Comparison of ENCODE assay signal across 1 cellular context in the genomic region with DNA sequence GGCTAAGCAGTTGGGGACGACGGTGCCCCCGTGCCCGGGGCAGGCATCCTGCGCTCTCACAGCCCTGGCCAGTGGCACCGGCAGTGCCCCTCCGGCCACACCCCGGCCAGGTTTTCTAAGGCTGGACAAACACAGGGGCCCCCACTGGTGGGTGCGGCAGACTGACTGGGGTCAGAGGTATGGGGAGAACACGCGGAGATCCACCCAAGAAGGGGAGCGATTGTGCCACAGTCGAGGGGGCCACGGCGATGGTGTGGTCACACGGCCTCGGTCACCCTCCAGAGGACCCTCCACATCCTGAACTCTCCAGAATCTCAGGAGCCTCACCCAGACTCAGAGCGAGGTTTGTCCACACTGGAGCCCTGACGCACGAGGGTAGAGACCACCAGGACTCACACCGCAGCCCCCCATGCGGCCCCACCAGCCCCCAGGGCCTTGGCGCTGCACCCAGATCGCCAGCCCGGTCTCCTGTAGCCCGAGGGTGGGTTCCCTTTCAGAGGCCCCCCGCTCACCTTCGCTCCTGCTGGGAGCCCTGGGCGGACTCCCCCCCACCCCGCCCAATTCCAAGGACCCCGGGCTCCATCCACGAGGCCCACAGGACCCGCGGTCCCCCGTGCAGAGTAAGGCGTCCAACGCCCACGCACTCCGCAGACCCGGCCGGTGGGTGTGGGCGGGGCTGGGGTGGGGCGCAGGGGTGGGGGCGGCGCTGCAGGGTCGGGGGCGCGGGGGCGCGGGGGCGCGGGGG.
TF ChIP-seq lines count a peak whose summit lies in the region.

No MANE protein-coding gene starts in this region.

TF ChIP-seq in GM23338, 12 proteins besides CTCF, POLR2A, EP300 and RAD21 (continued from another document):
- TF ChIP-seq, protein P1, sequence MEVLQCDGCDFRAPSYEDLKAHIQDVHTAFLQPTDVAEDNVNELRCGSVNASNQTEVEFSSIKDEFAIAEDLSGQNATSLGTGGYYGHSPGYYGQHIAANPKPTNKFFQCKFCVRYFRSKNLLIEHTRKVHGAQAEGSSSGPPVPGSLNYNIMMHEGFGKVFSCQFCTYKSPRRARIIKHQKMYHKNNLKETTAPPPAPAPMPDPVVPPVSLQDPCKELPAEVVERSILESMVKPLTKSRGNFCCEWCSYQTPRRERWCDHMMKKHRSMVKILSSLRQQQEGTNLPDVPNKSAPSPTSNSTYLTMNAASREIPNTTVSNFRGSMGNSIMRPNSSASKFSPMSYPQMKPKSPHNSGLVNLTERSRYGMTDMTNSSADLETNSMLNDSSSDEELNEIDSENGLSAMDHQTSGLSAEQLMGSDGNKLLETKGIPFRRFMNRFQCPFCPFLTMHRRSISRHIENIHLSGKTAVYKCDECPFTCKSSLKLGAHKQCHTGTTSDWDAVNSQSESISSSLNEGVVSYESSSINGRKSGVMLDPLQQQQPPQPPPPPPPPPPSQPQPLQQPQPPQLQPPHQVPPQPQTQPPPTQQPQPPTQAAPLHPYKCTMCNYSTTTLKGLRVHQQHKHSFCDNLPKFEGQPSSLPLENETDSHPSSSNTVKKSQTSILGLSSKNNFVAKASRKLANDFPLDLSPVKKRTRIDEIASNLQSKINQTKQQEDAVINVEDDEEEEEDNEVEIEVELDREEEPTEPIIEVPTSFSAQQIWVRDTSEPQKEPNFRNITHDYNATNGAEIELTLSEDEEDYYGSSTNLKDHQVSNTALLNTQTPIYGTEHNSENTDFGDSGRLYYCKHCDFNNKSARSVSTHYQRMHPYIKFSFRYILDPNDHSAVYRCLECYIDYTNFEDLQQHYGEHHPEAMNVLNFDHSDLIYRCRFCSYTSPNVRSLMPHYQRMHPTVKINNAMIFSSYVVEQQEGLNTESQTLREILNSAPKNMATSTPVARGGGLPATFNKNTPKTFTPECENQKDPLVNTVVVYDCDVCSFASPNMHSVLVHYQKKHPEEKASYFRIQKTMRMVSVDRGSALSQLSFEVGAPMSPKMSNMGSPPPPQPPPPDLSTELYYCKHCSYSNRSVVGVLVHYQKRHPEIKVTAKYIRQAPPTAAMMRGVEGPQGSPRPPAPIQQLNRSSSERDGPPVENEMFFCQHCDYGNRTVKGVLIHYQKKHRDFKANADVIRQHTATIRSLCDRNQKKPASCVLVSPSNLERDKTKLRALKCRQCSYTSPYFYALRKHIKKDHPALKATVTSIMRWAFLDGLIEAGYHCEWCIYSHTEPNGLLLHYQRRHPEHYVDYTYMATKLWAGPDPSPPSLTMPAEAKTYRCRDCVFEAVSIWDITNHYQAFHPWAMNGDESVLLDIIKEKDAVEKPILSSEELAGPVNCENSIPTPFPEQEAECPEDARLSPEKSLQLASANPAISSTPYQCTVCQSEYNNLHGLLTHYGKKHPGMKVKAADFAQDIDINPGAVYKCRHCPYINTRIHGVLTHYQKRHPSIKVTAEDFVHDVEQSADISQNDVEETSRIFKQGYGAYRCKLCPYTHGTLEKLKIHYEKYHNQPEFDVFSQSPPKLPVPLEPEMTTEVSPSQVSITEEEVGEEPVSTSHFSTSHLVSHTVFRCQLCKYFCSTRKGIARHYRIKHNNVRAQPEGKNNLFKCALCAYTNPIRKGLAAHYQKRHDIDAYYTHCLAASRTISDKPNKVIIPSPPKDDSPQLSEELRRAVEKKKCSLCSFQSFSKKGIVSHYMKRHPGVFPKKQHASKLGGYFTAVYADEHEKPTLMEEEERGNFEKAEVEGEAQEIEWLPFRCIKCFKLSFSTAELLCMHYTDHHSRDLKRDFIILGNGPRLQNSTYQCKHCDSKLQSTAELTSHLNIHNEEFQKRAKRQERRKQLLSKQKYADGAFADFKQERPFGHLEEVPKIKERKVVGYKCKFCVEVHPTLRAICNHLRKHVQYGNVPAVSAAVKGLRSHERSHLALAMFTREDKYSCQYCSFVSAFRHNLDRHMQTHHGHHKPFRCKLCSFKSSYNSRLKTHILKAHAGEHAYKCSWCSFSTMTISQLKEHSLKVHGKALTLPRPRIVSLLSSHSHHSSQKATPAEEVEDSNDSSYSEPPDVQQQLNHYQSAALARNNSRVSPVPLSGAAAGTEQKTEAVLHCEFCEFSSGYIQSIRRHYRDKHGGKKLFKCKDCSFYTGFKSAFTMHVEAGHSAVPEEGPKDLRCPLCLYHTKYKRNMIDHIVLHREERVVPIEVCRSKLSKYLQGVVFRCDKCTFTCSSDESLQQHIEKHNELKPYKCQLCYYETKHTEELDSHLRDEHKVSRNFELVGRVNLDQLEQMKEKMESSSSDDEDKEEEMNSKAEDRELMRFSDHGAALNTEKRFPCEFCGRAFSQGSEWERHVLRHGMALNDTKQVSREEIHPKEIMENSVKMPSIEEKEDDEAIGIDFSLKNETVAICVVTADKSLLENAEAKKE (CRISPR knock-in tag; IDR thresholded peaks at IDR 0.05): no peak
- TF ChIP-seq ZNF114 (CRISPR knock-in tag; IDR thresholded peaks at IDR 0.05) (no peak), POLR2AphosphoS5 (IDR thresholded peaks at IDR 0.05; ENCODE audit: low read depth) (no peak), EZH2phosphoT487 (IDR thresholded peaks at IDR 0.05; ENCODE audit: unreplicated experiment) (no peak), NANOG (IDR thresholded peaks at IDR 0.05; ENCODE audit: borderline replicate concordance) (no peak), ZNF331 (CRISPR knock-in tag; IDR thresholded peaks at IDR 0.05; ENCODE audit: low read depth) (no peak)
